8 cellular contexts compared by ENCODE assay signal in genomic region chr7:42831051-42831952, GRCh38.
DNase-seq lines count a peak whose midpoint lies in the region; ATAC-seq, FAIRE-seq and TF ChIP-seq lines count a peak whose summit lies in the region.

No MANE protein-coding gene starts in this region.

- POLR2A ChIA-PET in A549 (lab: Yijun Ruan, JAX) (no interaction called here), HEK293T (lab: Yijun Ruan, JAX) (no interaction called here)

- peak; percentile 53 to 56 for TF ChIP-seq RAD21 in A549 (conservative IDR thresholded peaks at IDR 0.05 in 1 of 2, IDR thresholded peaks at IDR 0.05 in 1 of 2)

- FAIRE-seq in A549 (lab: Jason Lieb, UNC) = no peak

- CTCF ChIA-PET in A549 (lab: Yijun Ruan, JAX) (interaction anchor here (0.7 to 2.3 kb wide), 17 partner anchors 9 to 891 kb away, joined by 3 to 11 read pairs (median 4); no protein-coding TSS in a partner anchor), HEK293T (lab: Yijun Ruan, JAX) (interaction anchor here (0.9 to 3.5 kb wide), 2 partner anchors 851 to 891 kb away, joined by 4 to 15 read pairs; no protein-coding TSS in a partner anchor)

- 6% methylated on average over 7 of the region's 7 CpGs for WGBS in A549 (ENCODE audit: missing lambda C conversion rate)

- H3K9me3 Mint-ChIP-seq in activated naive CD4-positive, alpha-beta T cell treated with anti-CD3 and anti-CD28 coated beads, Interleukin-2, amount 50 U/mL, for 72 hours = no peaks in the 10 kb centered on the region

- TF ChIP-seq CTCF in A549 (IDR thresholded peaks at IDR 0.05) = peak; percentile 47

- 0 out of 3 replicates have a peak overlapping the region, but pooled peaks have one; percentile 15 for H3K4me2 ChIP-seq in A549

- no peak for TF ChIP-seq POLR2A in A549 (IDR thresholded peaks at IDR 0.05; ENCODE audit: low read length)

- ATAC-seq in A549 (peak; percentile 84 to 89; a peak in 5 of 6 replicates), GM21825 (IDR thresholded peaks at IDR 0.05; ENCODE audit: unreplicated experiment) (no peak), GM18870 (IDR thresholded peaks at IDR 0.05; ENCODE audit: unreplicated experiment) (no peak)
- no peak for ATAC-seq in activated naive CD4-positive, alpha-beta T cell treated with anti-CD3 and anti-CD28 coated beads, Interleukin-2, amount 50 U/mL, for 72 hours

- no peak overlapping the region for H3K27ac ChIP-seq in A549
- no peak overlapping the region for H3K27ac ChIP-seq in substantia nigra (ENCODE audit: low read depth, low read length, poor library complexity, severe bottlenecking)

- no peaks in the 10 kb centered on the region for H3K9me3 ChIP-seq in A549

- H3K36me3 Mint-ChIP-seq in activated naive CD4-positive, alpha-beta T cell treated with anti-CD3 and anti-CD28 coated beads, Interleukin-2, amount 50 U/mL, for 72 hours = no peaks in the 10 kb centered on the region

- H3K4me3 ChIP-seq in A549 = no peak overlapping the region

- H3K27ac Mint-ChIP-seq in activated naive CD4-positive, alpha-beta T cell treated with anti-CD3 and anti-CD28 coated beads, Interleukin-2, amount 50 U/mL, for 72 hours = no peak overlapping the region

- no peaks in the 10 kb centered on the region for H3K4me1 ChIP-seq in A549

- no peak for TF ChIP-seq EP300 in A549 (IDR thresholded peaks at IDR 0.05)

- DNase-seq in A549 (ENCODE audit: low read depth in 1 of 2, low spot score in 1 of 2) (peak in 1 of 2 experiments; percentile 30), HEK293T (ENCODE audit: extremely low spot score) (peak; percentile 56), astrocyte of the hippocampus (ENCODE audit: low read depth, low spot score) (peak; percentile 69), inferior parietal cortex (ENCODE audit: extremely low spot score) (peak; percentile 77), substantia nigra (lab: John Stamatoyannopoulos, UW) (peak in 32 of 49 donors; percentile 2 to 59 (median 17))
- no peak for DNase-seq in activated naive CD4-positive, alpha-beta T cell treated with anti-CD3 and anti-CD28 coated beads, Interleukin-2, amount 50 U/mL, for 72 hours (ENCODE audit: low spot score in 2 of 2)

TF ChIP-seq in A549, 52 proteins besides CTCF, POLR2A, EP300 and RAD21:
- TF ChIP-seq EHF (CRISPR knock-in tag; IDR thresholded peaks at IDR 0.05) = no peak
- no peak for TF ChIP-seq ZC3H11A (IDR thresholded peaks at IDR 0.05)
- TF ChIP-seq HOXB5 (CRISPR knock-in tag; IDR thresholded peaks at IDR 0.05) = no peak
- no peak for TF ChIP-seq ESRRA (IDR thresholded peaks at IDR 0.05; ENCODE audit: borderline replicate concordance, low read length)
- no peak for TF ChIP-seq HOXA7 (CRISPR knock-in tag; IDR thresholded peaks at IDR 0.05)
- peak; percentile 40; the same call in 1 of the 3 replicates for TF ChIP-seq SMC3 (IDR thresholded peaks at IDR 0.05)

TF ChIP-seq in HEK293T, 16 proteins besides CTCF, POLR2A, EP300 and RAD21:
- TF ChIP-seq FOXM1 (IDR thresholded peaks at IDR 0.05; ENCODE audit: borderline replicate concordance) = no peak
- TF ChIP-seq HDGF (IDR thresholded peaks at IDR 0.05; ENCODE audit: borderline replicate concordance) = no peak
- no peak for TF ChIP-seq TARDBP (IDR thresholded peaks at IDR 0.05)
- no peak for TF ChIP-seq ZNF384 (IDR thresholded peaks at IDR 0.05)
- TF ChIP-seq NFRKB (IDR thresholded peaks at IDR 0.05) = no peak
- no peak for TF ChIP-seq SP1 (IDR thresholded peaks at IDR 0.05)
- TF ChIP-seq ARNT (IDR thresholded peaks at IDR 0.05) = no peak
- TF ChIP-seq BHLHE40 (IDR thresholded peaks at IDR 0.05; ENCODE audit: borderline replicate concordance) = no peak
- TF ChIP-seq L3MBTL2 (conservative IDR thresholded peaks at IDR 0.05) = no peak
TF ChIP-seq in HEK293T: peak in this region for 0.

Comparison
In these comparisons a context has a peak if more than half of its experiments do, and no peak if none do; other contexts are left out.
1. ATAC-seq: peak in A549 (2 of 2); none in activated naive CD4-positive, alpha-beta T cell treated with anti-CD3 and anti-CD28 coated beads, Interleukin-2, amount 50 U/mL, for 72 hours (0 of 2), GM21825 (single experiment) and GM18870 (single experiment).
2. DNase-seq: peak in HEK293T (single experiment), astrocyte of the hippocampus (single experiment), inferior parietal cortex (single experiment) and substantia nigra (32 of 49); none in activated naive CD4-positive, alpha-beta T cell treated with anti-CD3 and anti-CD28 coated beads, Interleukin-2, amount 50 U/mL, for 72 hours (0 of 2).